Comparison of ENCODE assay signal across 8 cellular contexts in genomic region chr1:94925561-94926364, GRCh38. TPM values are rescaled to one million over a fixed set of nuclear protein-coding genes. Genes with fewer than 3 reads are reported as not detected.
DNase-seq lines count a peak whose midpoint lies in the region; ATAC-seq and TF ChIP-seq lines count a peak whose summit lies in the region.

No MANE protein-coding gene starts in this region.

- H4K20me1 ChIP-seq in PC-9 (ENCODE audit: insufficient read depth), result peaks cover 19% of the 10 kb centered on the region
- H4K20me1 ChIP-seq in mammary epithelial cell (ENCODE audit: insufficient read depth, low read length), result no peaks in the 10 kb centered on the region

- no peaks in the 10 kb centered on the region for H3K27me3 ChIP-seq in PC-9 (ENCODE audit: insufficient read depth, low read depth)
- no peaks in the 10 kb centered on the region for H3K27me3 ChIP-seq in mammary epithelial cell (ENCODE audit: insufficient read depth, low read length)
- peaks cover 0 to 67% (median 21%) of the 10 kb centered on the region in 3 donors for H3K27me3 ChIP-seq in psoas muscle (ENCODE audit: insufficient read depth in 3 of 3, low read length in 2 of 3)

- H3K4me1 ChIP-seq in PC-9 (replicated peaks; ENCODE audit: insufficient read depth), result peaks cover 75% of the 10 kb centered on the region
- H3K4me1 ChIP-seq in mammary epithelial cell (ENCODE audit: insufficient read depth, low read length), result peaks cover 24% of the 10 kb centered on the region
- peaks cover 7% of the 10 kb centered on the region for H3K4me1 ChIP-seq in psoas muscle

- H3F3A ChIP-seq in PC-9 (ENCODE audit: insufficient read depth, low read depth), result peaks cover 24% of the 10 kb centered on the region

- in situ Hi-C loops in mammary epithelial cell (cut with MboI; ENCODE audit: low sequenced_read_pairs in 2 of 2), result loop anchor here in 1 of 2 donors (10.0 kb wide), 2 partner anchors 71 to 109 kb away; no protein-coding TSS in a partner anchor

- POLR2A ChIA-PET in PC-9 (lab: Charles Lee; ENCODE audit: unreplicated experiment), result interaction anchor here (0.6 kb wide), 2 partner anchors 71 to 95 kb away, joined by 4 to 6 read pairs; no protein-coding TSS in a partner anchor

- H3K4me3 ChIP-seq in PC-9, result peak overlapping the region; percentile 67
- H3K4me3 ChIP-seq in mammary epithelial cell (replicated peaks in 1 of 3; ENCODE audit: insufficient read depth in 1 of 3, low read depth in 2 of 3, low read length in 3 of 3), result peak overlapping the region; percentile 75 to 83 (median 79)
- H3K4me3 ChIP-seq in psoas muscle, result peak overlapping the region; percentile 71

- TF ChIP-seq CTCF in PC-9 (conservative IDR thresholded peaks at IDR 0.05) (no peak), mammary epithelial cell (conservative IDR thresholded peaks at IDR 0.05 in 1 of 2, IDR thresholded peaks at IDR 0.05 in 1 of 2; ENCODE audit: extremely low read depth in 1 of 2, insufficient read depth in 1 of 2, low read depth in 1 of 2, low read length in 2 of 2) (peak in 1 of 2 donors; percentile 12), psoas muscle (IDR thresholded peaks at IDR 0.05) (no peak)

- H3K36me3 ChIP-seq in PC-9 (ENCODE audit: low read depth) (peaks cover 28% of the 10 kb centered on the region), mammary epithelial cell (ENCODE audit: insufficient read depth, low read length) (peaks cover 4% of the 10 kb centered on the region), psoas muscle (ENCODE audit: insufficient read depth in 1 of 2, low read depth in 1 of 2) (no peaks in the 10 kb centered on the region)

- peak overlapping the region; percentile 64 for H3K27ac ChIP-seq in PC-9
- peak overlapping the region; percentile 79 for H3K27ac ChIP-seq in mammary epithelial cell (ENCODE audit: insufficient read depth, low read depth, low read length)
- H3K27ac ChIP-seq in psoas muscle, result peak overlapping the region; percentile 80

- H3K9me3 ChIP-seq in PC-9 (ENCODE audit: insufficient read depth, low read depth) (no peaks in the 10 kb centered on the region), mammary epithelial cell (replicated peaks; ENCODE audit: insufficient read depth, low read length) (no peaks in the 10 kb centered on the region), psoas muscle (no peaks in the 10 kb centered on the region)

- dilution Hi-C loops in mammary epithelial cell (cut with HindIII; ENCODE audit: low sequenced_read_pairs), result no loop called here

- peak overlapping the region; percentile 83 for H2AFZ ChIP-seq in PC-9
- peak overlapping the region; percentile 76 for H2AFZ ChIP-seq in mammary epithelial cell (ENCODE audit: low read depth, low read length)

- peaks cover 77% of the 10 kb centered on the region for H3K79me2 ChIP-seq in PC-9 (ENCODE audit: low read depth)
- peaks cover 60% of the 10 kb centered on the region for H3K79me2 ChIP-seq in mammary epithelial cell (ENCODE audit: insufficient read depth, low read length)

- peak overlapping the region; percentile 81 for H3K4me2 ChIP-seq in PC-9
- peak overlapping the region; percentile 91 for H3K4me2 ChIP-seq in mammary epithelial cell (ENCODE audit: insufficient read depth, low read depth, low read length)

- TSS peak; percentile 37 for BruUV-seq in PC-9 (replicated peaks; lab: Mats Ljungman, UMichigan)
- BruUV-seq in mammary epithelial cell (replicated peaks; lab: Mats Ljungman, UMichigan), result TSS peak; percentile 34

- peak overlapping the region; percentile 85 for H3K9ac ChIP-seq in mammary epithelial cell (ENCODE audit: insufficient read depth, low read length)

- intact Hi-C loops in PC-9 (cut with micrococcal nuclease; ENCODE audit: unreplicated experiment) (loop anchor here (2.0 to 5.0 kb wide), 6 partner anchors 47 to 398 kb away; partner anchors contain the start of gene RWDD3), mammary epithelial cell (cut with micrococcal nuclease) (loop anchor here (1.0 to 5.0 kb wide), 4 partner anchors 47 to 403 kb away; no protein-coding TSS in a partner anchor), psoas muscle (cut with DNase I) (loop anchor here in 1 of 2 donors (2.0 to 5.0 kb wide), 3 partner anchors 47 to 117 kb away; no protein-coding TSS in a partner anchor)

- 2% methylated on average over 28 of the region's 36 CpGs for WGBS in mammary epithelial cell (ENCODE audit: low coverage, missing lambda C conversion rate)
- WGBS in psoas muscle, 3 donors, result 1 to 2% (median 1%) methylated on average over 36 of the region's 36 CpGs

- CTCF ChIA-PET in PC-9 (lab: Charles Lee), result no interaction called here
- CTCF ChIA-PET in mammary epithelial cell (lab: Charles Lee; ENCODE audit: low non-redundant PET), result interaction anchor here (0.5 kb wide), 1 partner anchor 308 kb away, joined by 3 read pairs; no protein-coding TSS in a partner anchor

- peak; percentile 11 for DNase-seq in activated CD4-positive, alpha-beta T cell treated with anti-CD3 and anti-CD28 coated beads for 1 hour
- no peak for DNase-seq in activated CD4-positive, alpha-beta T cell treated with anti-CD3 and anti-CD28 coated beads, Interleukin-2, amount 50 U/mL, for 1 hour
- DNase-seq in HK-2 (ENCODE audit: unreplicated experiment) (peak; percentile 86), PC-9 (peak; percentile 63 to 82), mammary epithelial cell (peak; percentile 84), iPS DF 4.7 (ENCODE audit: extremely low read depth, low spot score) (peak; percentile 86), psoas muscle (peak; percentile 66 to 72), AML-193 (lab: John Stamatoyannopoulos, UW) (no peak)

- peak in 3 of 4 donors; percentile 36 to 48 (median 43) for ATAC-seq in psoas muscle

- no peaks in the 10 kb centered on the region for H3K9me2 ChIP-seq in PC-9 (ENCODE audit: insufficient read depth)

RNA-seq across cellular contexts. Expression of gene CNN3, which starts 1.1 kb away (rescaled TPM):
- 125 and 135 TPM in 2 replicates for total RNA-seq in PC-9 (2021)
- total RNA-seq in mammary epithelial cell, result 100 to 1,000 TPM; 136 to 244 TPM
- 117 TPM for polyA plus RNA-seq in mammary epithelial cell
- 123 TPM for polyA minus RNA-seq in mammary epithelial cell
- 10 to 100 TPM; 14.7 to 46.2 (median 34.0) TPM for total RNA-seq in psoas muscle
- 10 to 100 TPM; 12.4 to 19.2 (median 13.6) TPM for polyA plus RNA-seq in psoas muscle

Comparison
In these comparisons a context has a peak if more than half of its experiments do, and no peak if none do; other contexts are left out.
1. DNase-seq: peak in activated CD4-positive, alpha-beta T cell treated with anti-CD3 and anti-CD28 coated beads for 1 hour (single experiment), HK-2 (single experiment), PC-9 (2 of 2), mammary epithelial cell (single experiment), iPS DF 4.7 (single experiment) and psoas muscle (2 of 2); none in activated CD4-positive, alpha-beta T cell treated with anti-CD3 and anti-CD28 coated beads, Interleukin-2, amount 50 U/mL, for 1 hour (single experiment) and AML-193 (0 of 2).
2. Peak in every context shown above with its lines, with median percentiles within 50 percentile points of each other: H3K27ac ChIP-seq and H3K4me3 ChIP-seq.